14 cellular contexts compared by ENCODE assay signal in genomic region chr22:33842421-33843094, GRCh38.
DNase-seq lines count a peak whose midpoint lies in the region; ATAC-seq and TF ChIP-seq lines count a peak whose summit lies in the region.
"Had no signal": no experiment of that assay in that cellular context is flagged by ENCODE, and none has a peak within 500 bp of the region (broad histone marks: within the 10 kb centered on the region; RNA-seq: fewer than 3 reads in every experiment).

No MANE protein-coding gene starts in this region.

- H3K9me3 Mint-ChIP-seq in IgD-negative memory B cell, result peaks cover under 1 to 6% (median 2%) of the 10 kb centered on the region in 3 donors
- peaks cover 11 to 17% of the 10 kb centered on the region in 2 donors for H3K9me3 Mint-ChIP-seq in activated naive CD4-positive, alpha-beta T cell treated with anti-CD3 and anti-CD28 coated beads, Interleukin-2, amount 50 U/mL, for 72 hours
- H3K9me3 Mint-ChIP-seq: effector memory CD8-positive, alpha-beta T cell had no signal

- peak; percentile 57 for ATAC-seq in GM19351 (IDR thresholded peaks at IDR 0.05; ENCODE audit: unreplicated experiment)
- ATAC-seq in activated naive CD4-positive, alpha-beta T cell treated with anti-CD3 and anti-CD28 coated beads, Interleukin-2, amount 50 U/mL, for 72 hours, result no peak
- ATAC-seq: effector memory CD8-positive, alpha-beta T cell; Panc1 had no signal

- H3K4me1 ChIP-seq in prostate gland (replicated peaks), result no peaks in the 10 kb centered on the region
- H3K4me1 ChIP-seq: uterus had no signal

- 91% methylated on average over 6 of the region's 6 CpGs for WGBS in prostate gland

- peak overlapping the region; percentile 47 to 90 (median 76) for H3K4me3 Mint-ChIP-seq in IgD-negative memory B cell
- H3K4me3 Mint-ChIP-seq: effector memory CD8-positive, alpha-beta T cell had no signal

- no peak overlapping the region for H3K27ac ChIP-seq in prostate gland
- H3K27ac ChIP-seq: neutrophil had no signal

- H3K36me3 ChIP-seq in prostate gland, result no peaks in the 10 kb centered on the region
- H3K36me3 ChIP-seq: neutrophil, uterus had no signal

- H3K27ac Mint-ChIP-seq in IgD-negative memory B cell, result peak overlapping the region; percentile 79 to 91 (median 90)
- H3K27ac Mint-ChIP-seq in activated naive CD4-positive, alpha-beta T cell treated with anti-CD3 and anti-CD28 coated beads, Interleukin-2, amount 50 U/mL, for 72 hours, result no peak overlapping the region
- H3K27ac Mint-ChIP-seq: effector memory CD8-positive, alpha-beta T cell had no signal

- no peak for TF ChIP-seq POLR2A in prostate gland (IDR thresholded peaks at IDR 0.05)

- intact Hi-C loops in prostate gland (cut with DNase I), result no loop called here

- H3K27me3 Mint-ChIP-seq in IgD-negative memory B cell, result peaks cover 2% of the 10 kb centered on the region
- H3K27me3 Mint-ChIP-seq: effector memory CD8-positive, alpha-beta T cell had no signal

- in situ Hi-C loops in GM13977 (cut with MboI; ENCODE audit: low pct_unique_long_range_greater_than_20kb, low sequenced_read_pairs, unreplicated experiment), result no loop called here

- no peaks in the 10 kb centered on the region for H3K27me3 ChIP-seq in prostate gland (replicated peaks; ENCODE audit: insufficient read depth)
- H3K27me3 ChIP-seq: neutrophil, uterus had no signal

- H3K4me1 Mint-ChIP-seq in IgD-negative memory B cell, result peaks cover 15 to 28% (median 16%) of the 10 kb centered on the region in 3 donors

- peaks cover 7% of the 10 kb centered on the region for H3K36me3 Mint-ChIP-seq in IgD-negative memory B cell
- peaks cover 6 to 14% of the 10 kb centered on the region in 2 donors for H3K36me3 Mint-ChIP-seq in activated naive CD4-positive, alpha-beta T cell treated with anti-CD3 and anti-CD28 coated beads, Interleukin-2, amount 50 U/mL, for 72 hours

- TF ChIP-seq CTCF in prostate gland (IDR thresholded peaks at IDR 0.05) (no peak), GM13977 (IDR thresholded peaks at IDR 0.05; ENCODE audit: extremely low read depth, insufficient read depth, missing control alignments) (no peak)

- no peaks in the 10 kb centered on the region for H3K9me3 ChIP-seq in prostate gland
- H3K9me3 ChIP-seq: neutrophil, uterus had no signal

- peak; percentile 83 for DNase-seq in COLO668 (lab: John Stamatoyannopoulos, UW; ENCODE audit: unreplicated experiment)
- DNase-seq in SHP77 treated with DMSO at 0.1 percent for 48 hours (lab: John Stamatoyannopoulos, UW), result peak; percentile 44
- DNase-seq in activated naive CD4-positive, alpha-beta T cell treated with anti-CD3 and anti-CD28 coated beads, Interleukin-2, amount 50 U/mL, for 72 hours (ENCODE audit: low spot score in 2 of 2), result no peak
- DNase-seq in AML-193 (lab: John Stamatoyannopoulos, UW), result no peak
- DNase-seq in prostate gland (ENCODE audit: low spot score), result no peak
- DNase-seq in GM13977 (ENCODE audit: low spot score), result no peak
- DNase-seq: aorta; effector memory CD8-positive, alpha-beta T cell; GF-D8; uterus had no signal

- no peak overlapping the region for H3K4me3 ChIP-seq in prostate gland
- H3K4me3 ChIP-seq: uterus had no signal

Comparison
In these comparisons a context has a peak if more than half of its experiments do, and no peak if none do; other contexts are left out.
1. DNase-seq: peak in COLO668 (single experiment) and SHP77 treated with DMSO at 0.1 percent for 48 hours (single experiment); none in activated naive CD4-positive, alpha-beta T cell treated with anti-CD3 and anti-CD28 coated beads, Interleukin-2, amount 50 U/mL, for 72 hours (0 of 2), AML-193 (0 of 2), prostate gland (single experiment) and GM13977 (single experiment).
2. H3K27ac Mint-ChIP-seq: peak in IgD-negative memory B cell (3 of 3); none in activated naive CD4-positive, alpha-beta T cell treated with anti-CD3 and anti-CD28 coated beads, Interleukin-2, amount 50 U/mL, for 72 hours (0 of 2).